Comparison of ENCODE assay signal across 8 cellular contexts in genomic region chr2:162344617-162344950, GRCh38. TPM values are rescaled to one million over a fixed set of nuclear protein-coding genes. Genes with fewer than 3 reads are reported as not detected.
DNase-seq lines count a peak whose midpoint lies in the region; ATAC-seq lines count a peak whose summit lies in the region.

No MANE protein-coding gene starts in this region.

- no peaks in the 10 kb centered on the region for H3K27me3 ChIP-seq in iPS DF 6.9 (ENCODE audit: control insufficient read depth, insufficient read depth, low read length)

- peaks cover 3% of the 10 kb centered on the region for H3K27me3 Mint-ChIP-seq in activated CD4-positive, alpha-beta memory T cell treated with anti-CD3 and anti-CD28 coated beads, Interleukin-2, amount 10 ng/mL, durations not matched to agents 7 days and 5 days
- no peaks in the 10 kb centered on the region for H3K27me3 Mint-ChIP-seq in stimulated activated memory B cell treated with anti-CD40 and anti-IgM and Interleukin-4, amounts not matched to agents 10 μg/mL and 1 μg/mL and 100 μg/mL, for 72 hours

- POLR2A ChIA-PET in activated CD4-positive, alpha-beta memory T cell treated with anti-CD3 and anti-CD28 coated beads, Interleukin-2, amount 10 ng/mL, durations not matched to agents 7 days and 5 days (lab: Charles Lee): interaction anchor here (2.7 kb wide), 1 partner anchor 25 kb away, joined by 18 read pairs; the partner anchor contains the start of gene IFIH1

- peak; percentile 4 for DNase-seq in activated T-cell treated with anti-CD3 and anti-CD28 coated beads for 48 hours (ENCODE audit: low read depth)
- DNase-seq in activated T-cell treated with anti-CD3 and anti-CD28 coated beads, Interleukin-2, amount 50 U/mL, for 48 hours: no peak
- DNase-seq in activated CD4-positive, alpha-beta memory T cell treated with anti-CD3 and anti-CD28 coated beads, Interleukin-2, amount 10 ng/mL, durations not matched to agents 7 days and 5 days: no peak
- no peak for DNase-seq in iPS DF 6.9 (ENCODE audit: low read depth, low spot score)
- DNase-seq in activated effector memory CD4-positive, alpha-beta T cell treated with anti-CD3 and anti-CD28 coated beads, Interleukin-2, amount 50 U/mL, for 16 hours: no peak
- DNase-seq in NCI-H1048 (lab: John Stamatoyannopoulos, UW): no peak
- no peak for DNase-seq in SIG-M5 (lab: John Stamatoyannopoulos, UW)

- H3K36me3 ChIP-seq in iPS DF 6.9 (ENCODE audit: control insufficient read depth, insufficient read depth, low read length): no peaks in the 10 kb centered on the region

- peak; percentile 24 for ATAC-seq in stimulated activated memory B cell treated with anti-CD40 and anti-IgM and Interleukin-4, amounts not matched to agents 10 μg/mL and 1 μg/mL and 100 μg/mL, for 72 hours

- H3K9me3 ChIP-seq in iPS DF 6.9 (ENCODE audit: control insufficient read depth, insufficient read depth, low read length): no peaks in the 10 kb centered on the region

- H3K36me3 Mint-ChIP-seq in activated CD4-positive, alpha-beta memory T cell treated with anti-CD3 and anti-CD28 coated beads, Interleukin-2, amount 10 ng/mL, durations not matched to agents 7 days and 5 days (ENCODE audit: low read depth): no peaks in the 10 kb centered on the region
- peaks cover 6% of the 10 kb centered on the region for H3K36me3 Mint-ChIP-seq in stimulated activated memory B cell treated with anti-CD40 and anti-IgM and Interleukin-4, amounts not matched to agents 10 μg/mL and 1 μg/mL and 100 μg/mL, for 72 hours

- H3K4me3 ChIP-seq in iPS DF 6.9 (ENCODE audit: low read length): peak overlapping the region; percentile 64; the same call in 1 of the 2 replicates

- WGBS in iPS DF 6.9 (ENCODE audit: insufficient coverage, insufficient read length): no CpG with 5 or more reads among the region's 8 CpGs

- peak overlapping the region; percentile 41 for H3K27ac Mint-ChIP-seq in activated CD4-positive, alpha-beta memory T cell treated with anti-CD3 and anti-CD28 coated beads, Interleukin-2, amount 10 ng/mL, durations not matched to agents 7 days and 5 days
- H3K27ac Mint-ChIP-seq in stimulated activated memory B cell treated with anti-CD40 and anti-IgM and Interleukin-4, amounts not matched to agents 10 μg/mL and 1 μg/mL and 100 μg/mL, for 72 hours: peak overlapping the region; percentile 33

- H3K27ac ChIP-seq in iPS DF 6.9 (ENCODE audit: low read length): no peak overlapping the region

- CTCF ChIA-PET in activated CD4-positive, alpha-beta memory T cell treated with anti-CD3 and anti-CD28 coated beads, Interleukin-2, amount 10 ng/mL, durations not matched to agents 7 days and 5 days (lab: Charles Lee): interaction anchor here (1.7 kb wide), 2 partner anchors 26 to 46 kb away, joined by 3 to 9 read pairs; partner anchors contain the start of gene IFIH1

- H3K4me1 Mint-ChIP-seq in activated CD4-positive, alpha-beta memory T cell treated with anti-CD3 and anti-CD28 coated beads, Interleukin-2, amount 10 ng/mL, durations not matched to agents 7 days and 5 days: peaks cover 14% of the 10 kb centered on the region
- peaks cover 10% of the 10 kb centered on the region for H3K4me1 Mint-ChIP-seq in stimulated activated memory B cell treated with anti-CD40 and anti-IgM and Interleukin-4, amounts not matched to agents 10 μg/mL and 1 μg/mL and 100 μg/mL, for 72 hours

- peak overlapping the region; percentile 86 for H3K4me3 Mint-ChIP-seq in activated CD4-positive, alpha-beta memory T cell treated with anti-CD3 and anti-CD28 coated beads, Interleukin-2, amount 10 ng/mL, durations not matched to agents 7 days and 5 days
- H3K4me3 Mint-ChIP-seq in stimulated activated memory B cell treated with anti-CD40 and anti-IgM and Interleukin-4, amounts not matched to agents 10 μg/mL and 1 μg/mL and 100 μg/mL, for 72 hours: peak overlapping the region; percentile 82

- H3K4me1 ChIP-seq in iPS DF 6.9 (ENCODE audit: control insufficient read depth, insufficient read depth, low read length): no peaks in the 10 kb centered on the region; the same call in 1 of the 2 replicates

- H3K9me3 Mint-ChIP-seq in activated CD4-positive, alpha-beta memory T cell treated with anti-CD3 and anti-CD28 coated beads, Interleukin-2, amount 10 ng/mL, durations not matched to agents 7 days and 5 days: no peaks in the 10 kb centered on the region
- H3K9me3 Mint-ChIP-seq in stimulated activated memory B cell treated with anti-CD40 and anti-IgM and Interleukin-4, amounts not matched to agents 10 μg/mL and 1 μg/mL and 100 μg/mL, for 72 hours: no peaks in the 10 kb centered on the region

RNA-seq across cellular contexts. Expression of gene GCA, which starts 0.7 kb away (rescaled TPM):
- total RNA-seq in activated CD4-positive, alpha-beta memory T cell treated with anti-CD3 and anti-CD28 coated beads, Interleukin-2, amount 10 ng/mL, durations not matched to agents 7 days and 5 days: 10 to 100 TPM; 15.4 to 17.0 TPM

RNA-seq across cellular contexts. Expression of gene IFIH1, which starts 26.1 kb away (rescaled TPM):
- 10 to 100 TPM; 63.9 to 66.9 TPM for total RNA-seq in activated CD4-positive, alpha-beta memory T cell treated with anti-CD3 and anti-CD28 coated beads, Interleukin-2, amount 10 ng/mL, durations not matched to agents 7 days and 5 days
